In the genomic region with DNA sequence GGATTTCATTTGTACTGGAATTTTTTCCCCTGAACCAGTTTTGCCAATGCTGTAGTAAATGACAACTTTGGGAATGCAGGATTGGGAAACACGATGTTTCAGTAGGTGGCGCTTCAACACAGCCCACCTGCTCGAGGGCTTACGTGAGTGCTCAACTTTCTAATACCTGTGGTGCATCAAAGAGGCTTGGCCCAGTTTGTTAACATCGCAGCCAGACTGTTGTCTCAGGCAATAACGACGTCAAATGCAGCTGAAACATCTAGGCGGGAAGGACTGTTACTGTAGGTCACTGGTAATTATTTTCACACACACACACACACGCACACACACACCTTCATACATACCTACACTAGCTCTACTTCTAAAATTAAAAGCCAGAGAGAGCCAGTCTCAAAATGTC, we compare ENCODE assay signal across 8 cellular contexts.
A peak's percentile ranks its signal among the peaks of the same experiment; 100 is the strongest.
DNase-seq lines count a peak whose midpoint lies in the region; ATAC-seq, FAIRE-seq and TF ChIP-seq lines count a peak whose summit lies in the region.
"Had no signal": no experiment of that assay in that cellular context is flagged by ENCODE, and none has a peak within 500 bp of the region (broad histone marks: within the 10 kb centered on the region; RNA-seq: fewer than 3 reads in every experiment).

No MANE protein-coding gene starts in this region.

- TF ChIP-seq POLR2A in GM12892 (IDR thresholded peaks at IDR 0.05; ENCODE audit: low read depth, low read length) (no peak), uterus (IDR thresholded peaks at IDR 0.05) (no peak)

- ATAC-seq in GM23338 (peak; percentile 93), GM18511 (IDR thresholded peaks at IDR 0.05; ENCODE audit: unreplicated experiment) (no peak)

- H3F3A ChIP-seq in GM23338 (replicated peaks; ENCODE audit: low read depth), result no peaks in the 10 kb centered on the region

- no peak for FAIRE-seq in GM12892 (lab: Jason Lieb, UNC)

- intact Hi-C loops in colonic mucosa (cut with DNase I), result loop anchor here (10.0 kb wide), 1 partner anchor 1174 kb away; no protein-coding TSS in a partner anchor
- intact Hi-C loops in uterus (cut with DNase I; ENCODE audit: low total_unique reads), result no loop called here

- no peaks in the 10 kb centered on the region for H3K36me3 Mint-ChIP-seq in GM23338 (ENCODE audit: low read depth)

- no peaks in the 10 kb centered on the region for H3K79me2 ChIP-seq in GM23338 (replicated peaks; ENCODE audit: insufficient read depth)

- no peaks in the 10 kb centered on the region for H3K9me2 ChIP-seq in GM23338 (ENCODE audit: insufficient read depth)

- peaks cover 3% of the 10 kb centered on the region; the same call in 1 of the 3 replicates for H3K4me1 Mint-ChIP-seq in GM23338
- H3K4me1 Mint-ChIP-seq: activated B cell treated with CpG ODN at 0.5 μM for 24 hours had no signal

- no peak overlapping the region for H3K4me2 ChIP-seq in GM23338

- no peak overlapping the region for H3K4me3 Mint-ChIP-seq in GM23338
- H3K4me3 Mint-ChIP-seq: activated B cell treated with CpG ODN at 0.5 μM for 24 hours had no signal

- DNase-seq in GM23338 (ENCODE audit: low spot score) (peak; percentile 87), NCI-H345 (lab: John Stamatoyannopoulos, UW) (peak; percentile 59), colonic mucosa (peak; percentile 24), myocyte (ENCODE audit: low read depth) (peak; percentile 44), GM12892 (ENCODE audit: insufficient read length) (no peak), uterus (no peak)
- DNase-seq: activated B cell treated with CpG ODN at 0.5 μM for 24 hours had no signal

- no peak overlapping the region for H3K27ac Mint-ChIP-seq in GM23338
- H3K27ac Mint-ChIP-seq: activated B cell treated with CpG ODN at 0.5 μM for 24 hours had no signal

- TF ChIP-seq CTCF in GM23338 (conservative IDR thresholded peaks at IDR 0.05; ENCODE audit: low read depth in 2 of 2) (peak; percentile 85 to 96), colonic mucosa (IDR thresholded peaks at IDR 0.05) (peak; percentile 21), uterus (IDR thresholded peaks at IDR 0.05) (no peak)

- H2AFZ ChIP-seq in GM23338, result no peak overlapping the region

- no peaks in the 10 kb centered on the region for H3K27me3 Mint-ChIP-seq in GM23338 (ENCODE audit: insufficient read depth, low read depth, poor library complexity)
- H3K27me3 Mint-ChIP-seq: activated B cell treated with CpG ODN at 0.5 μM for 24 hours had no signal

- H3K4me1 ChIP-seq in GM23338 (ENCODE audit: insufficient read depth) (no peaks in the 10 kb centered on the region), colonic mucosa (no peaks in the 10 kb centered on the region), uterus (no peaks in the 10 kb centered on the region)

- no peaks in the 10 kb centered on the region for H3K9me3 ChIP-seq in colonic mucosa
- no peaks in the 10 kb centered on the region for H3K9me3 ChIP-seq in uterus

- H3K36me3 ChIP-seq in GM23338 (ENCODE audit: insufficient read depth) (no peaks in the 10 kb centered on the region), colonic mucosa (no peaks in the 10 kb centered on the region), uterus (no peaks in the 10 kb centered on the region)

- H3K27ac ChIP-seq in GM23338 (ENCODE audit: low read depth) (no peak overlapping the region), colonic mucosa (no peak overlapping the region), uterus (no peak overlapping the region)

- H3K27me3 ChIP-seq in GM23338 (ENCODE audit: insufficient read depth) (no peaks in the 10 kb centered on the region), colonic mucosa (no peaks in the 10 kb centered on the region), uterus (no peaks in the 10 kb centered on the region)

- H3K9ac ChIP-seq in colonic mucosa (ENCODE audit: low read depth in 2 of 2, low read length in 2 of 2), result no peak overlapping the region

- H3K4me3 ChIP-seq in GM23338 (no peak overlapping the region), colonic mucosa (no peak overlapping the region), uterus (no peak overlapping the region)

- no peaks in the 10 kb centered on the region for H3K9me3 Mint-ChIP-seq in GM23338
- H3K9me3 Mint-ChIP-seq: activated B cell treated with CpG ODN at 0.5 μM for 24 hours had no signal

- no peaks in the 10 kb centered on the region for H4K20me1 ChIP-seq in GM23338 (replicated peaks; ENCODE audit: insufficient read depth)

TF ChIP-seq in GM23338, 12 proteins besides CTCF, POLR2A, EP300 and RAD21 (continues in another document):
- TF ChIP-seq STAT1 (IDR thresholded peaks at IDR 0.05; ENCODE audit: unreplicated experiment) (no peak), NANOG (IDR thresholded peaks at IDR 0.05; ENCODE audit: borderline replicate concordance) (no peak), EZH2phosphoT487 (IDR thresholded peaks at IDR 0.05; ENCODE audit: unreplicated experiment) (no peak), CREB1 (CRISPR knock-in tag; IDR thresholded peaks at IDR 0.05; ENCODE audit: low read depth) (no peak), ZNF331 (CRISPR knock-in tag; IDR thresholded peaks at IDR 0.05; ENCODE audit: low read depth) (no peak), JUNB (IDR thresholded peaks at IDR 0.05; ENCODE audit: unreplicated experiment) (no peak), EZH2 (IDR thresholded peaks at IDR 0.05; ENCODE audit: low read depth, unreplicated experiment) (no peak), ZNF114 (CRISPR knock-in tag; IDR thresholded peaks at IDR 0.05) (no peak), POLR2AphosphoS5 (IDR thresholded peaks at IDR 0.05; ENCODE audit: low read depth) (no peak)
- TF ChIP-seq, protein P1, sequence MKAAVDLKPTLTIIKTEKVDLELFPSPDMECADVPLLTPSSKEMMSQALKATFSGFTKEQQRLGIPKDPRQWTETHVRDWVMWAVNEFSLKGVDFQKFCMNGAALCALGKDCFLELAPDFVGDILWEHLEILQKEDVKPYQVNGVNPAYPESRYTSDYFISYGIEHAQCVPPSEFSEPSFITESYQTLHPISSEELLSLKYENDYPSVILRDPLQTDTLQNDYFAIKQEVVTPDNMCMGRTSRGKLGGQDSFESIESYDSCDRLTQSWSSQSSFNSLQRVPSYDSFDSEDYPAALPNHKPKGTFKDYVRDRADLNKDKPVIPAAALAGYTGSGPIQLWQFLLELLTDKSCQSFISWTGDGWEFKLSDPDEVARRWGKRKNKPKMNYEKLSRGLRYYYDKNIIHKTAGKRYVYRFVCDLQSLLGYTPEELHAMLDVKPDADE (IDR thresholded peaks at IDR 0.05), result no peak
- TF ChIP-seq, protein P2, sequence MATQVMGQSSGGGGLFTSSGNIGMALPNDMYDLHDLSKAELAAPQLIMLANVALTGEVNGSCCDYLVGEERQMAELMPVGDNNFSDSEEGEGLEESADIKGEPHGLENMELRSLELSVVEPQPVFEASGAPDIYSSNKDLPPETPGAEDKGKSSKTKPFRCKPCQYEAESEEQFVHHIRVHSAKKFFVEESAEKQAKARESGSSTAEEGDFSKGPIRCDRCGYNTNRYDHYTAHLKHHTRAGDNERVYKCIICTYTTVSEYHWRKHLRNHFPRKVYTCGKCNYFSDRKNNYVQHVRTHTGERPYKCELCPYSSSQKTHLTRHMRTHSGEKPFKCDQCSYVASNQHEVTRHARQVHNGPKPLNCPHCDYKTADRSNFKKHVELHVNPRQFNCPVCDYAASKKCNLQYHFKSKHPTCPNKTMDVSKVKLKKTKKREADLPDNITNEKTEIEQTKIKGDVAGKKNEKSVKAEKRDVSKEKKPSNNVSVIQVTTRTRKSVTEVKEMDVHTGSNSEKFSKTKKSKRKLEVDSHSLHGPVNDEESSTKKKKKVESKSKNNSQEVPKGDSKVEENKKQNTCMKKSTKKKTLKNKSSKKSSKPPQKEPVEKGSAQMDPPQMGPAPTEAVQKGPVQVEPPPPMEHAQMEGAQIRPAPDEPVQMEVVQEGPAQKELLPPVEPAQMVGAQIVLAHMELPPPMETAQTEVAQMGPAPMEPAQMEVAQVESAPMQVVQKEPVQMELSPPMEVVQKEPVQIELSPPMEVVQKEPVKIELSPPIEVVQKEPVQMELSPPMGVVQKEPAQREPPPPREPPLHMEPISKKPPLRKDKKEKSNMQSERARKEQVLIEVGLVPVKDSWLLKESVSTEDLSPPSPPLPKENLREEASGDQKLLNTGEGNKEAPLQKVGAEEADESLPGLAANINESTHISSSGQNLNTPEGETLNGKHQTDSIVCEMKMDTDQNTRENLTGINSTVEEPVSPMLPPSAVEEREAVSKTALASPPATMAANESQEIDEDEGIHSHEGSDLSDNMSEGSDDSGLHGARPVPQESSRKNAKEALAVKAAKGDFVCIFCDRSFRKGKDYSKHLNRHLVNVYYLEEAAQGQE (IDR thresholded peaks at IDR 0.05; ENCODE audit: unreplicated experiment), result no peak

Comparison
In these comparisons a context has a peak if more than half of its experiments do, and no peak if none do; other contexts are left out.
1. DNase-seq: peak in GM23338 (single experiment), NCI-H345 (single experiment), colonic mucosa (single experiment) and myocyte (single experiment); none in GM12892 (single experiment) and uterus (0 of 2).
2. CTCF ChIP-seq: peak in GM23338 (2 of 2) and colonic mucosa (single experiment); none in uterus (0 of 4).